11 cellular contexts compared by ENCODE assay signal in genomic region chr19:2089727-2090053, GRCh38. TPM values are rescaled to one million over a fixed set of nuclear protein-coding genes. Genes with fewer than 3 reads are reported as not detected.
DNase-seq lines count a peak whose midpoint lies in the region; ATAC-seq and TF ChIP-seq lines count a peak whose summit lies in the region.
"Had no signal": no experiment of that assay in that cellular context is flagged by ENCODE, and none has a peak within 500 bp of the region (broad histone marks: within the 10 kb centered on the region; RNA-seq: fewer than 3 reads in every experiment).

No MANE protein-coding gene starts in this region.

- H3K79me1 ChIP-seq in mesenchymal stem cell (replicated peaks; ENCODE audit: low read length, poor library complexity, severe bottlenecking) = peaks cover 12% of the 10 kb centered on the region

- TF ChIP-seq CTCF in heart right ventricle (IDR thresholded peaks at IDR 0.05) = no peak

- intact Hi-C loops in heart right ventricle (cut with DNase I) = no loop called here
- intact Hi-C loops in left cardiac atrium (cut with DNase I) = no loop called here
- intact Hi-C loops in activated CD4-positive, alpha-beta memory T cell treated with anti-CD3 and anti-CD28 coated beads for 36 hours (cut with micrococcal nuclease) = loop anchor here (10.0 kb wide), 1 partner anchor 485 kb away; the partner anchor contains the start of gene UQCR11
- intact Hi-C loops in head of caudate nucleus (cut with DNase I) = no loop called here

- no peak for DNase-seq in heart right ventricle
- DNase-seq in left cardiac atrium = no peak
- no peak for DNase-seq in activated CD4-positive, alpha-beta memory T cell treated with anti-CD3 and anti-CD28 coated beads for 36 hours
- DNase-seq in mesenchymal stem cell = no peak
- no peak for DNase-seq in head of caudate nucleus
- DNase-seq in amygdala (lab: John Stamatoyannopoulos, UW) = no peak
- DNase-seq: caudate nucleus, H7, NCI-H1436 had no signal

- H3K9me3 ChIP-seq in heart right ventricle = no peaks in the 10 kb centered on the region
- H3K9me3 ChIP-seq in mesenchymal stem cell (ENCODE audit: control insufficient read depth, low read length) = no peaks in the 10 kb centered on the region

- no peak overlapping the region for H3K23ac ChIP-seq in mesenchymal stem cell (ENCODE audit: low read length in 2 of 2)

- WGBS in heart right ventricle, 2 donors = 73 to 74% methylated on average over 2 of the region's 2 CpGs
- WGBS in mesenchymal stem cell = 57% methylated on average over 2 of the region's 2 CpGs
- WGBS in urinary bladder = 58% methylated on average over 2 of the region's 2 CpGs

- H3K4me1 ChIP-seq in heart right ventricle (peaks cover 4 to 100% (median 54%) of the 10 kb centered on the region in 9 donors), mesenchymal stem cell (ENCODE audit: control insufficient read depth, insufficient read depth, low read depth, low read length) (peaks cover 50% of the 10 kb centered on the region), urinary bladder (ENCODE audit: insufficient read depth) (no peaks in the 10 kb centered on the region)

- H3K4me3 ChIP-seq in heart right ventricle (peak overlapping the region in 1 of 10 donors; percentile 34), mesenchymal stem cell (ENCODE audit: insufficient read depth in 1 of 2, low read depth in 1 of 2, low read length in 2 of 2) (peak overlapping the region in 1 of 2 experiments; percentile 56), urinary bladder (ENCODE audit: low read depth, low read length) (no peak overlapping the region)

- CTCF ChIA-PET in activated CD4-positive, alpha-beta memory T cell treated with anti-CD3 and anti-CD28 coated beads for 36 hours (lab: Charles Lee) = no interaction called here

- peak overlapping the region; percentile 55 for H3K4me3 Mint-ChIP-seq in activated CD4-positive, alpha-beta memory T cell treated with anti-CD3 and anti-CD28 coated beads for 36 hours

- H3K36me3 ChIP-seq in heart right ventricle (peaks cover 0 to 20% (median 0%) of the 10 kb centered on the region in 9 donors), mesenchymal stem cell (ENCODE audit: control insufficient read depth in 1 of 2, insufficient read depth in 2 of 2, low read depth in 1 of 2, low read length in 2 of 2) (peaks cover 15 to 17% of the 10 kb centered on the region in 2 experiments), urinary bladder (ENCODE audit: insufficient read depth) (no peaks in the 10 kb centered on the region)

- no peaks in the 10 kb centered on the region for H3K27me3 ChIP-seq in heart right ventricle
- no peaks in the 10 kb centered on the region for H3K27me3 ChIP-seq in mesenchymal stem cell (ENCODE audit: control insufficient read depth in 1 of 2, insufficient read depth in 1 of 2, low read length in 2 of 2)

- H2AFZ ChIP-seq in mesenchymal stem cell (ENCODE audit: low read depth, low read length) = no peak overlapping the region

- POLR2A ChIA-PET in activated CD4-positive, alpha-beta memory T cell treated with anti-CD3 and anti-CD28 coated beads for 36 hours (lab: Charles Lee) = interaction anchor here (1.5 kb wide), 1 partner anchor 37 kb away, joined by 5 read pairs; no protein-coding TSS in a partner anchor

- H3K4me1 Mint-ChIP-seq in activated CD4-positive, alpha-beta memory T cell treated with anti-CD3 and anti-CD28 coated beads for 36 hours (ENCODE audit: low read depth) = peaks cover 71% of the 10 kb centered on the region

- peak overlapping the region; percentile 9 for H2BK120ac ChIP-seq in mesenchymal stem cell (ENCODE audit: low read depth, low read length)

- H2BK12ac ChIP-seq in mesenchymal stem cell (ENCODE audit: low read length in 2 of 2) = peak overlapping the region; percentile 4 to 76

- H3K4ac ChIP-seq in mesenchymal stem cell (ENCODE audit: low read depth in 1 of 2, low read length in 2 of 2) = peak overlapping the region; percentile 13 to 83

- no peak overlapping the region for H2BK15ac ChIP-seq in mesenchymal stem cell (ENCODE audit: low read depth, poor library complexity, severe bottlenecking)

- H3K4me2 ChIP-seq in mesenchymal stem cell (ENCODE audit: low read length, poor library complexity, severe bottlenecking) = peak overlapping the region; percentile 28

- H3K9me3 Mint-ChIP-seq in activated CD4-positive, alpha-beta memory T cell treated with anti-CD3 and anti-CD28 coated beads for 36 hours = no peaks in the 10 kb centered on the region

- peak overlapping the region; percentile 49 for H3K9ac ChIP-seq in mesenchymal stem cell (ENCODE audit: low read length)

- peak overlapping the region; percentile 95 for H4K91ac ChIP-seq in mesenchymal stem cell (ENCODE audit: low read length)

- H3K14ac ChIP-seq in mesenchymal stem cell (ENCODE audit: low read length in 2 of 2) = no peak overlapping the region

- peaks cover 34% of the 10 kb centered on the region for H3K36me3 Mint-ChIP-seq in activated CD4-positive, alpha-beta memory T cell treated with anti-CD3 and anti-CD28 coated beads for 36 hours

- H3K27ac ChIP-seq in heart right ventricle (peak overlapping the region in 7 of 10 donors; percentile 2 to 97 (median 66)), mesenchymal stem cell (ENCODE audit: low read length, poor library complexity, severe bottlenecking) (peak overlapping the region; percentile 66), urinary bladder (ENCODE audit: low read depth) (peak overlapping the region; percentile 28)

- peak overlapping the region; percentile 93 for H3K27ac Mint-ChIP-seq in activated CD4-positive, alpha-beta memory T cell treated with anti-CD3 and anti-CD28 coated beads for 36 hours

- H3K18ac ChIP-seq in mesenchymal stem cell (ENCODE audit: low read depth in 1 of 2, low read length in 2 of 2) = peak overlapping the region; percentile 72 to 89

- H3K27me3 Mint-ChIP-seq in activated CD4-positive, alpha-beta memory T cell treated with anti-CD3 and anti-CD28 coated beads for 36 hours = no peaks in the 10 kb centered on the region

- ATAC-seq in heart right ventricle = no peak
- no peak for ATAC-seq in left cardiac atrium
- ATAC-seq in GM21526 (IDR thresholded peaks at IDR 0.05; ENCODE audit: low FRiP score, unreplicated experiment) = no peak

- H2AK5ac ChIP-seq in mesenchymal stem cell (ENCODE audit: low read length, severe bottlenecking) = peak overlapping the region; percentile 87

- peak overlapping the region; percentile 89 for H4K8ac ChIP-seq in mesenchymal stem cell (ENCODE audit: low read length)

- H2BK5ac ChIP-seq in mesenchymal stem cell (ENCODE audit: low read depth, low read length, poor library complexity, severe bottlenecking) = no peak overlapping the region

RNA-seq across cellular contexts. Expression of gene MOB3A, which starts 6.4 kb away (rescaled TPM):
- total RNA-seq in heart right ventricle (10 to 100 TPM; 10.0 to 30.5 (median 16.2) TPM), left cardiac atrium (10 to 100 TPM; 24.9 to 28.6 TPM), urinary bladder (15.9 TPM)
- polyA plus RNA-seq in heart right ventricle (10 to 100 TPM in 1 of 2 donors, 1 to 10 TPM in 1; 8.9 to 12.8 TPM), urinary bladder (40.1 TPM)
- total RNA-seq in activated CD4-positive, alpha-beta memory T cell treated with anti-CD3 and anti-CD28 coated beads for 36 hours = 100 to 1,000 TPM; 117 to 122 TPM
- polyA plus RNA-seq in mesenchymal stem cell (2013, experiment 1 of 2) = 48.9 TPM
- 47.9 TPM for polyA plus RNA-seq in mesenchymal stem cell (2013, experiment 2 of 2)

RNA-seq across cellular contexts. Expression of gene IZUMO4, which starts 7.0 kb away (rescaled TPM):
- total RNA-seq in heart right ventricle (1 to 10 TPM; 1.2 to 6.5 (median 2.2) TPM), left cardiac atrium (1 to 10 TPM in 1 of 2 donors, under 1 TPM in 1; 0.89 to 2.3 TPM), urinary bladder (1.5 TPM)
- polyA plus RNA-seq in heart right ventricle (10 to 100 TPM in 1 of 2 donors, 1 to 10 TPM in 1; 8.6 to 13.1 TPM), urinary bladder (9.2 TPM)
- total RNA-seq in activated CD4-positive, alpha-beta memory T cell treated with anti-CD3 and anti-CD28 coated beads for 36 hours = 10 to 100 TPM; 14.2 to 16.4 TPM
- polyA plus RNA-seq in mesenchymal stem cell (2013, experiment 1 of 2) = 2.2 TPM
- polyA plus RNA-seq in mesenchymal stem cell (2013, experiment 2 of 2) = 2.1 TPM

RNA-seq across cellular contexts. Expression of gene MKNK2, which starts 38.6 kb away (rescaled TPM):
- total RNA-seq in heart right ventricle = 100 to 1,000 TPM; 107 to 260 (median 144) TPM
- polyA plus RNA-seq in heart right ventricle = 100 to 1,000 TPM; 144 to 189 TPM
- 100 to 1,000 TPM; 127 to 174 TPM for total RNA-seq in left cardiac atrium
- 100 to 1,000 TPM; 143 to 157 TPM for total RNA-seq in activated CD4-positive, alpha-beta memory T cell treated with anti-CD3 and anti-CD28 coated beads for 36 hours
- 126 TPM for polyA plus RNA-seq in mesenchymal stem cell (2013, experiment 1 of 2)
- 128 TPM for polyA plus RNA-seq in mesenchymal stem cell (2013, experiment 2 of 2)
- 21.5 TPM for total RNA-seq in urinary bladder
- 144 TPM for polyA plus RNA-seq in urinary bladder
